ENCODE assay signal across 9 cellular contexts in the genomic region with DNA sequence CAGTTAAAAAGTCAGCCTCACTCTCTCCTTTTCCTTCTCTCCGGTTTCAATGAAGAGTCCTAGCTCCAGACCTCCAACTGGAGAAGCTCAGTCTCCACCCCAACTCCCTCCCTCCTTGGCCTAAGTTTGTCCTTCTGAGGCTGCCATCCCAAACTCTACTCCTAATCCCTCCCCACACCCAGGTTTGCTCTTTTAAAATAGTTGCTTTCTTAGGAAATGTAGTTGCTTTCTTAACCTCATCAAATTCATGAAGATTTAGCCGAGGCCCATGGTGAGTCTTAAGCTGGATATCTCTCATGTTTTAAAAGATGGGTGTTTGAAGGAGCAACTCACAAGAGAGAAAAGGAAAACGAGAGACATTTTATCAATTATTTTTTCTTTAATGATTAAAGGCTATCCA. TPM values are rescaled to one million over a fixed set of nuclear protein-coding genes. Genes with fewer than 3 reads are reported as not detected.
DNase-seq lines count a peak whose midpoint lies in the region; ATAC-seq lines count a peak whose summit lies in the region.
"Had no signal": no experiment of that assay in that cellular context is flagged by ENCODE, and none has a peak within 500 bp of the region (broad histone marks: within the 10 kb centered on the region; RNA-seq: fewer than 3 reads in every experiment).

No MANE protein-coding gene starts in this region.

- H3K4me1 ChIP-seq in BLaER1 treated with 17β-estradiol and CSF1 and Interleukin-3, amounts not matched to agents 10 nM and 100 nM: peaks cover 0 to 21% (median 15%) of the 10 kb centered on the region in 10 experiments; a peak in 17 of 20 replicates
- peaks cover 28% of the 10 kb centered on the region for H3K4me1 ChIP-seq in HUES48 (ENCODE audit: control insufficient read depth, insufficient read depth, low read length)

- peak overlapping the region in 5 of 11 experiments; percentile 91 to 95 (median 94); a peak in 5 of 22 replicates for H3K27ac ChIP-seq in BLaER1 treated with 17β-estradiol and CSF1 and Interleukin-3, amounts not matched to agents 10 nM and 100 nM
- peak overlapping the region; percentile 46 for H3K27ac ChIP-seq in HUES48 (ENCODE audit: low read depth, low read length)
- H3K27ac ChIP-seq: neutrophil had no signal

- H3K36me3 Mint-ChIP-seq in activated naive CD4-positive, alpha-beta T cell treated with anti-CD3 and anti-CD28 coated beads for 36 hours (ENCODE audit: low read depth): peaks cover 5% of the 10 kb centered on the region

- no peaks in the 10 kb centered on the region for H4K20me1 ChIP-seq in BLaER1 treated with 17β-estradiol and CSF1 and Interleukin-3, amounts not matched to agents 10 nM and 100 nM

- peak overlapping the region in 10 of 11 experiments; percentile 54 to 96 (median 82); a peak in 19 of 22 replicates for H3K4me2 ChIP-seq in BLaER1 treated with 17β-estradiol and CSF1 and Interleukin-3, amounts not matched to agents 10 nM and 100 nM

- H3K4me3 Mint-ChIP-seq in activated naive CD4-positive, alpha-beta T cell treated with anti-CD3 and anti-CD28 coated beads for 36 hours: peak overlapping the region; percentile 98

- CTCF ChIA-PET in activated naive CD4-positive, alpha-beta T cell treated with anti-CD3 and anti-CD28 coated beads for 36 hours (lab: Charles Lee): interaction anchor here (1.7 kb wide), 1 partner anchor 25 kb away, joined by 5 read pairs; no protein-coding TSS in a partner anchor

- H3K4me3 ChIP-seq in BLaER1 treated with 17β-estradiol and CSF1 and Interleukin-3, amounts not matched to agents 10 nM and 100 nM: peak overlapping the region in 3 of 10 experiments; percentile 87 to 99 (median 96); a peak in 4 of 20 replicates
- H3K4me3 ChIP-seq in HUES48 (ENCODE audit: low read depth, low read length): peak overlapping the region; percentile 94

- H3K9ac ChIP-seq in BLaER1 treated with 17β-estradiol and CSF1 and Interleukin-3, amounts not matched to agents 10 nM and 100 nM: peak overlapping the region in 4 of 11 experiments; percentile 93 to 97 (median 95); a peak in 6 of 22 replicates
- H3K9ac ChIP-seq in HUES48 (ENCODE audit: low read depth, low read length): peak overlapping the region; percentile 32; the same call in 1 of the 2 replicates

- ATAC-seq in left ventricle myocardium superior (peak; percentile 70), HG03175 (IDR thresholded peaks at IDR 0.05; ENCODE audit: unreplicated experiment) (no peak)

- H3K9me3 Mint-ChIP-seq in activated naive CD4-positive, alpha-beta T cell treated with anti-CD3 and anti-CD28 coated beads for 36 hours: no peaks in the 10 kb centered on the region

- peaks cover 0 to 22% (median 7%) of the 10 kb centered on the region in 11 experiments; a peak in 14 of 22 replicates for H3K36me3 ChIP-seq in BLaER1 treated with 17β-estradiol and CSF1 and Interleukin-3, amounts not matched to agents 10 nM and 100 nM
- peaks cover 3% of the 10 kb centered on the region for H3K36me3 ChIP-seq in HUES48 (ENCODE audit: control insufficient read depth, insufficient read depth, low read length)
- H3K36me3 ChIP-seq: neutrophil had no signal

- peak; percentile 59 for DNase-seq in activated naive CD4-positive, alpha-beta T cell treated with anti-CD3 and anti-CD28 coated beads for 36 hours
- DNase-seq in left ventricle myocardium superior: no peak
- DNase-seq in stimulated activated CD8-positive, alpha-beta memory T cell treated with anti-CD3 and anti-CD28 coated beads, Interleukin-4, amount 100 ng/mL, for 48 hours: peak; percentile 42
- no peak for DNase-seq in 8988T
- no peak for DNase-seq in UCSD-AML1 (lab: John Stamatoyannopoulos, UW; ENCODE audit: unreplicated experiment)

- peaks cover 47% of the 10 kb centered on the region for H3K4me1 Mint-ChIP-seq in activated naive CD4-positive, alpha-beta T cell treated with anti-CD3 and anti-CD28 coated beads for 36 hours (ENCODE audit: low read depth)

- H3K27ac Mint-ChIP-seq in activated naive CD4-positive, alpha-beta T cell treated with anti-CD3 and anti-CD28 coated beads for 36 hours: peak overlapping the region; percentile 98

- intact Hi-C loops in activated naive CD4-positive, alpha-beta T cell treated with anti-CD3 and anti-CD28 coated beads for 36 hours (cut with micrococcal nuclease): no loop called here
- intact Hi-C loops in left ventricle myocardium superior (cut with micrococcal nuclease): no loop called here

- no peaks in the 10 kb centered on the region for H3K9me3 ChIP-seq in BLaER1 treated with 17β-estradiol and CSF1 and Interleukin-3, amounts not matched to agents 10 nM and 100 nM (replicated peaks in 1 of 11)
- H3K9me3 ChIP-seq in HUES48 (ENCODE audit: control insufficient read depth, insufficient read depth, low read length): no peaks in the 10 kb centered on the region
- H3K9me3 ChIP-seq: neutrophil had no signal

- no peaks in the 10 kb centered on the region for H3K27me3 Mint-ChIP-seq in activated naive CD4-positive, alpha-beta T cell treated with anti-CD3 and anti-CD28 coated beads for 36 hours (ENCODE audit: low read depth)

- no peaks in the 10 kb centered on the region for H3K27me3 ChIP-seq in BLaER1 treated with 17β-estradiol and CSF1 and Interleukin-3, amounts not matched to agents 10 nM and 100 nM
- H3K27me3 ChIP-seq in HUES48 (ENCODE audit: control insufficient read depth, insufficient read depth, low read length): no peaks in the 10 kb centered on the region
- H3K27me3 ChIP-seq: neutrophil had no signal

RNA-seq across cellular contexts. Expression of a gene that starts 0.9 kb away (rescaled TPM):
- total RNA-seq in activated naive CD4-positive, alpha-beta T cell treated with anti-CD3 and anti-CD28 coated beads for 36 hours: 10 to 100 TPM; 46.1 to 47.5 TPM
- total RNA-seq in left ventricle myocardium superior: 57.8 TPM

Comparison
In these comparisons a context has a peak if more than half of its experiments do, and no peak if none do; other contexts are left out.
1. DNase-seq: peak in activated naive CD4-positive, alpha-beta T cell treated with anti-CD3 and anti-CD28 coated beads for 36 hours (single experiment) and stimulated activated CD8-positive, alpha-beta memory T cell treated with anti-CD3 and anti-CD28 coated beads, Interleukin-4, amount 100 ng/mL, for 48 hours (single experiment); none in left ventricle myocardium superior (single experiment), 8988T (single experiment) and UCSD-AML1 (single experiment).